21 cellular contexts compared by ENCODE assay signal in genomic region chr11:13694115-13694514, GRCh38.
"Had no signal": no experiment of that assay in that cellular context is flagged by ENCODE, and none has a peak within 500 bp of the region (broad histone marks: within the 10 kb centered on the region; RNA-seq: fewer than 3 reads in every experiment).

No MANE protein-coding gene starts in this region.

- H3K36me3 ChIP-seq: neural progenitor cell, prostate gland, right lobe of liver had no signal

- H3K9me3 Mint-ChIP-seq: dendritic cell treated with granulocyte-macrophage colony-stimulating factor and Interleukin-4, amounts not matched to agents 40 ng/mL and 50 ng/mL, for 4 days; immature natural killer cell; memory B cell; natural killer cell treated with Interleukin-12 subunit alpha and Interleukin-12 subunit beta and Interleukin-15 and Interleukin-18, amount 100 ng/mL, for 72 hours; stimulated activated effector memory CD8-positive, alpha-beta T cell treated with anti-CD3 and anti-CD28 coated beads, Interleukin-12 subunit alpha, Interleukin-12 subunit beta, amount 100 ng/mL, for 72 hours had no signal

- H3K27me3 ChIP-seq: esophagus squamous epithelium, neural progenitor cell, pancreas, right lobe of liver, testis, tibial nerve, upper lobe of right lung, vagina had no signal

- H3K4me1 ChIP-seq: lower lobe of right lung, prostate gland, right lobe of liver, testis, upper lobe of right lung had no signal

- H3K27ac ChIP-seq: esophagus squamous epithelium, left ventricle myocardium inferior, lower lobe of right lung, neural progenitor cell, pancreas, prostate gland, right lobe of liver, testis, tibial nerve, upper lobe of right lung, vagina had no signal

- H3K27me3 Mint-ChIP-seq: dendritic cell treated with granulocyte-macrophage colony-stimulating factor and Interleukin-4, amounts not matched to agents 40 ng/mL and 50 ng/mL, for 4 days; memory B cell; natural killer cell treated with Interleukin-12 subunit alpha and Interleukin-12 subunit beta and Interleukin-15 and Interleukin-18, amount 100 ng/mL, for 72 hours had no signal

- DNase-seq: esophagus squamous epithelium; foreskin fibroblast; immature natural killer cell; left ventricle myocardium inferior; lower lobe of right lung; occipital lobe; pancreas; right lobe of liver; stimulated activated CD4-positive, alpha-beta T cell treated with anti-CD3 and anti-CD28 coated beads, Interleukin-4, amount 100 ng/mL, for 1 hour; stimulated activated CD8-positive, alpha-beta memory T cell treated with anti-CD3 and anti-CD28 coated beads, Interleukin-4, amount 100 ng/mL, for 48 hours; stimulated activated naive CD8-positive, alpha-beta T cell treated with anti-CD3 and anti-CD28 coated beads, Interleukin-15, Interleukin-2, amounts not matched to agents 100 U/mL and 50 U/mL, for 24 hours; testis; upper lobe of right lung had no signal

- H3K4me3 ChIP-seq: esophagus squamous epithelium, left ventricle myocardium inferior, lower lobe of right lung, neural progenitor cell, pancreas, prostate gland, right lobe of liver, testis, tibial nerve, upper lobe of right lung, vagina had no signal

- H3K27ac Mint-ChIP-seq: neural progenitor cell; stimulated activated effector memory CD8-positive, alpha-beta T cell treated with anti-CD3 and anti-CD28 coated beads, Interleukin-12 subunit alpha, Interleukin-12 subunit beta, amount 100 ng/mL, for 72 hours had no signal

- H3K4me3 Mint-ChIP-seq: dendritic cell treated with granulocyte-macrophage colony-stimulating factor and Interleukin-4, amounts not matched to agents 40 ng/mL and 50 ng/mL, for 4 days; immature natural killer cell; memory B cell; natural killer cell treated with Interleukin-12 subunit alpha and Interleukin-12 subunit beta and Interleukin-15 and Interleukin-18, amount 100 ng/mL, for 72 hours; neural progenitor cell; stimulated activated effector memory CD8-positive, alpha-beta T cell treated with anti-CD3 and anti-CD28 coated beads, Interleukin-12 subunit alpha, Interleukin-12 subunit beta, amount 100 ng/mL, for 72 hours had no signal

- H3K9me3 ChIP-seq: esophagus squamous epithelium, left ventricle myocardium inferior, lower lobe of right lung, pancreas, prostate gland, right lobe of liver, testis, tibial nerve, upper lobe of right lung, vagina had no signal

- ATAC-seq: lower lobe of right lung; natural killer cell treated with Interleukin-12 subunit alpha and Interleukin-12 subunit beta and Interleukin-15 and Interleukin-18, amount 100 ng/mL, for 72 hours; pancreas; right lobe of liver; stimulated activated effector memory CD8-positive, alpha-beta T cell treated with anti-CD3 and anti-CD28 coated beads, Interleukin-12 subunit alpha, Interleukin-12 subunit beta, amount 100 ng/mL, for 72 hours; stimulated activated naive CD8-positive, alpha-beta T cell treated with anti-CD3 and anti-CD28 coated beads, Interleukin-15, Interleukin-2, amounts not matched to agents 100 U/mL and 50 U/mL, for 24 hours; upper lobe of right lung had no signal

- H3K4me1 Mint-ChIP-seq: neural progenitor cell had no signal
